ENCODE assay signal across 8 cellular contexts in genomic region chr3:9932535-9932842, GRCh38. TPM values are rescaled to one million over a fixed set of nuclear protein-coding genes. Genes with fewer than 3 reads are reported as not detected.
DNase-seq lines count a peak whose midpoint lies in the region; ATAC-seq, FAIRE-seq and TF ChIP-seq lines count a peak whose summit lies in the region.

No MANE protein-coding gene starts in this region.

- peak overlapping the region; percentile 93 for H3K27ac ChIP-seq in AG04450 (ENCODE audit: low read depth, low read length)
- no peak overlapping the region for H3K27ac ChIP-seq in Karpas-422 (ENCODE audit: low read length)
- peak overlapping the region; percentile 95 for H3K27ac ChIP-seq in colonic mucosa

- H3K9ac ChIP-seq in Karpas-422 (ENCODE audit: low read length) (peak overlapping the region; percentile 76), colonic mucosa (ENCODE audit: low read depth in 2 of 2, low read length in 2 of 2) (peak overlapping the region; percentile 74 to 92)

- H3K27me3 Mint-ChIP-seq in naive thymus-derived CD8-positive, alpha-beta T cell: no peaks in the 10 kb centered on the region

- intact Hi-C loops in colonic mucosa (cut with DNase I): no loop called here

- H3K27me3 ChIP-seq in AG04450 (ENCODE audit: control insufficient read depth, insufficient read depth, low read length) (no peaks in the 10 kb centered on the region), Karpas-422 (ENCODE audit: low read length) (no peaks in the 10 kb centered on the region), colonic mucosa (no peaks in the 10 kb centered on the region)

- no peak for FAIRE-seq in frontal cortex (lab: Jason Lieb, UNC)

- DNase-seq in AG04450 (ENCODE audit: low read depth, low spot score) (no peak), Karpas-422 (no peak), colonic mucosa (no peak), GF-D8 (lab: John Stamatoyannopoulos, UW) (no peak), frontal cortex (ENCODE audit: low spot score in 2 of 2) (no peak), omental fat pad (ENCODE audit: low spot score) (no peak), A172 (ENCODE audit: low spot score) (no peak)
- no peak for DNase-seq in naive thymus-derived CD8-positive, alpha-beta T cell

- H3K79me2 ChIP-seq in Karpas-422 (ENCODE audit: low read length): peaks cover 15% of the 10 kb centered on the region

- H3K4me3 Mint-ChIP-seq in naive thymus-derived CD8-positive, alpha-beta T cell: peak overlapping the region; percentile 94 to 99 (median 98)

- ATAC-seq in naive thymus-derived CD8-positive, alpha-beta T cell: no peak
- ATAC-seq in omental fat pad (ENCODE audit: low FRiP score): no peak

- H3K4me1 ChIP-seq in Karpas-422 (ENCODE audit: low read length) (peaks cover 27% of the 10 kb centered on the region), colonic mucosa (no peaks in the 10 kb centered on the region)

- H2AFZ ChIP-seq in Karpas-422 (ENCODE audit: low read length): peak overlapping the region; percentile 96; the same call in 1 of the 2 replicates

- H3K4me3 ChIP-seq in AG04450 (ENCODE audit: low read depth, low read length): peak overlapping the region; percentile 77
- H3K4me3 ChIP-seq in Karpas-422 (ENCODE audit: low read length): peak overlapping the region; percentile 86
- H3K4me3 ChIP-seq in colonic mucosa: peak overlapping the region; percentile 84

- H3K27ac Mint-ChIP-seq in naive thymus-derived CD8-positive, alpha-beta T cell: peak overlapping the region; percentile 96 to 100 (median 99)

- TF ChIP-seq CTCF in AG04450 (IDR thresholded peaks at IDR 0.05; ENCODE audit: low read depth, low read length): no peak
- no peak for TF ChIP-seq CTCF in colonic mucosa (IDR thresholded peaks at IDR 0.05)
- no peak for TF ChIP-seq CTCF in omental fat pad (IDR thresholded peaks at IDR 0.05)

- H3K36me3 ChIP-seq in Karpas-422 (ENCODE audit: insufficient read depth, low read length) (peaks cover 6% of the 10 kb centered on the region; the same call in 1 of the 2 replicates), colonic mucosa (no peaks in the 10 kb centered on the region)

- POLR2A ChIA-PET in AG04450 (lab: Yijun Ruan, JAX): interaction anchor here (0.6 to 2.2 kb wide), 8 partner anchors 11 to 140 kb away, joined by 3 to 22 read pairs (median 6); partner anchors contain the start of genes ARPC4, IL17RE and JAGN1
- POLR2A ChIA-PET in naive thymus-derived CD8-positive, alpha-beta T cell (lab: Charles Lee): interaction anchor here (0.7 to 5.6 kb wide), 26 partner anchors 11 to 536 kb away, joined by 3 to 73 read pairs (median 10); partner anchors contain the start of genes ARPC4, EMC3, FANCD2 and IL17RC

- no peaks in the 10 kb centered on the region for H3K9me2 ChIP-seq in Karpas-422 (replicated peaks; ENCODE audit: insufficient read depth, low read length)

- H3K4me2 ChIP-seq in Karpas-422 (ENCODE audit: low read depth, low read length, poor library complexity, severe bottlenecking): peak overlapping the region; percentile 98

- H3K4me1 Mint-ChIP-seq in naive thymus-derived CD8-positive, alpha-beta T cell: peaks cover 24 to 53% (median 45%) of the 10 kb centered on the region in 4 donors

- CTCF ChIA-PET in AG04450 (lab: Charles Lee): interaction anchor here (0.6 to 5.4 kb wide), 35 partner anchors 11 to 1490 kb away, joined by 3 to 43 read pairs (median 5); partner anchors contain the start of genes IL17RC, PRRT3, RPUSD3 and TATDN2

- H3K9me3 ChIP-seq in AG04450 (ENCODE audit: control insufficient read depth, insufficient read depth, low read length) (no peaks in the 10 kb centered on the region; the same call in 1 of the 2 replicates), Karpas-422 (ENCODE audit: low read length) (no peaks in the 10 kb centered on the region), colonic mucosa (no peaks in the 10 kb centered on the region)

- no peaks in the 10 kb centered on the region for H3K9me3 Mint-ChIP-seq in naive thymus-derived CD8-positive, alpha-beta T cell

- no peaks in the 10 kb centered on the region for H4K20me1 ChIP-seq in Karpas-422 (ENCODE audit: insufficient read depth, low read depth, low read length)

- peaks cover 0 to 21% (median 2%) of the 10 kb centered on the region in 3 donors for H3K36me3 Mint-ChIP-seq in naive thymus-derived CD8-positive, alpha-beta T cell

RNA-seq across cellular contexts. Expression of gene CRELD1, which starts 1.1 kb away (rescaled TPM):
- polyA plus RNA-seq in AG04450 (2011; rRNA removed): 29.5 TPM in 2 replicates
- polyA minus RNA-seq in AG04450 (2011; rRNA and poly(A)+ RNA removed): 11.0 and 16.5 TPM in 2 replicates
- 5.6 and 33.7 TPM in 2 replicates for total RNA-seq in Karpas-422 (2014; rRNA removed; shearing (Covaris generic); ENCODE audit: low replicate concordance)
- total RNA-seq in colonic mucosa (10 to 100 TPM; 23.3 to 40.4 TPM), frontal cortex (15.5 TPM), omental fat pad (10 to 100 TPM; 26.8 to 52.3 (median 38.4) TPM)
- 10 to 100 TPM; 53.4 to 58.3 TPM for total RNA-seq in naive thymus-derived CD8-positive, alpha-beta T cell
- 10 to 100 TPM; 25.5 to 33.3 (median 29.2) TPM for polyA plus RNA-seq in naive thymus-derived CD8-positive, alpha-beta T cell
- total RNA-seq in A172 (2014; rRNA removed; shearing (Covaris generic)): 14.5 and 16.1 TPM in 2 replicates

RNA-seq across cellular contexts. Expression of gene IL17RC, which starts 15.6 kb away (rescaled TPM):
- polyA plus RNA-seq in AG04450 (2011; rRNA removed): 17.3 and 24.4 TPM in 2 replicates
- 20.6 and 33.6 TPM in 2 replicates for polyA minus RNA-seq in AG04450 (2011; rRNA and poly(A)+ RNA removed)
- 0.54 and 2.5 TPM in 2 replicates for total RNA-seq in Karpas-422 (2014; rRNA removed; shearing (Covaris generic); ENCODE audit: low replicate concordance)
- 10 to 100 TPM; 21.2 to 26.8 TPM for total RNA-seq in colonic mucosa
- under 1 TPM; 0.39 to 0.66 TPM for total RNA-seq in naive thymus-derived CD8-positive, alpha-beta T cell
- polyA plus RNA-seq in naive thymus-derived CD8-positive, alpha-beta T cell: 10 to 100 TPM in 1 of 3 donors, 1 to 10 TPM in 2; 9.5 to 10.0 (median 9.8) TPM
- 2.4 TPM for total RNA-seq in frontal cortex
- 10 to 100 TPM; 53.4 to 97.6 (median 58.2) TPM for total RNA-seq in omental fat pad
- 50.6 and 58.7 TPM in 2 replicates for total RNA-seq in A172 (2014; rRNA removed; shearing (Covaris generic))

RNA-seq across cellular contexts. Expression of gene PRRT3, which starts 19.7 kb away (rescaled TPM):
- polyA plus RNA-seq in AG04450 (2011; rRNA removed): 3.4 and 4.2 TPM in 2 replicates
- polyA minus RNA-seq in AG04450 (2011; rRNA and poly(A)+ RNA removed): 8.9 and 10.9 TPM in 2 replicates
- 1.0 and 2.1 TPM in 2 replicates for total RNA-seq in Karpas-422 (2014; rRNA removed; shearing (Covaris generic); ENCODE audit: low replicate concordance)
- total RNA-seq in colonic mucosa: 1 to 10 TPM in 1 of 2 donors, under 1 TPM in 1; 0.96 to 1.1 TPM
- 1 to 10 TPM; 5.5 to 6.3 TPM for total RNA-seq in naive thymus-derived CD8-positive, alpha-beta T cell
- polyA plus RNA-seq in naive thymus-derived CD8-positive, alpha-beta T cell: 1 to 10 TPM; 2.2 to 4.4 (median 3.1) TPM
- 4.1 TPM for total RNA-seq in frontal cortex
- 1 to 10 TPM; 1.1 to 2.8 (median 1.3) TPM for total RNA-seq in omental fat pad
- total RNA-seq in A172 (2014; rRNA removed; shearing (Covaris generic)): 3.4 and 4.2 TPM in 2 replicates

RNA-seq across cellular contexts. Expression of gene IL17RE, which starts 29.8 kb away (rescaled TPM):
- 2.0 and 2.1 TPM in 2 replicates for polyA plus RNA-seq in AG04450 (2011; rRNA removed)
- polyA minus RNA-seq in AG04450 (2011; rRNA and poly(A)+ RNA removed): 3.5 and 5.1 TPM in 2 replicates
- total RNA-seq in Karpas-422 (2014; rRNA removed; shearing (Covaris generic); ENCODE audit: low replicate concordance): not detected in 2 replicates
- 10 to 100 TPM; 66.4 to 71.4 TPM for total RNA-seq in colonic mucosa
- 1 to 10 TPM in 1 of 2 experiments, under 1 TPM in 1; 0.88 to 1.3 TPM for total RNA-seq in naive thymus-derived CD8-positive, alpha-beta T cell
- polyA plus RNA-seq in naive thymus-derived CD8-positive, alpha-beta T cell: under 1 TPM in 2 of 3 donors, not detected in 1; 0.16 to 0.64 TPM
- under 0.01 TPM for total RNA-seq in frontal cortex
- total RNA-seq in omental fat pad: 10 to 100 TPM in 2 of 4 donors, 1 to 10 TPM in 2; 7.7 to 13.8 (median 10.3) TPM
- 0.81 and 1.3 TPM in 2 replicates for total RNA-seq in A172 (2014; rRNA removed; shearing (Covaris generic))

RNA-seq across cellular contexts. Expression of gene JAGN1, which starts 42.1 kb away (rescaled TPM):
- polyA plus RNA-seq in AG04450 (2011; rRNA removed): 44.4 and 47.9 TPM in 2 replicates
- polyA minus RNA-seq in AG04450 (2011; rRNA and poly(A)+ RNA removed): 38.3 and 45.5 TPM in 2 replicates
- total RNA-seq in Karpas-422 (2014; rRNA removed; shearing (Covaris generic); ENCODE audit: low replicate concordance): 33.5 and 39.2 TPM in 2 replicates
- 10 to 100 TPM; 43.7 to 51.2 TPM for total RNA-seq in colonic mucosa
- total RNA-seq in naive thymus-derived CD8-positive, alpha-beta T cell: 10 to 100 TPM; 38.0 to 40.4 TPM
- 10 to 100 TPM; 38.4 to 48.5 (median 39.8) TPM for polyA plus RNA-seq in naive thymus-derived CD8-positive, alpha-beta T cell
- total RNA-seq in frontal cortex: 15.9 TPM
- total RNA-seq in omental fat pad: 10 to 100 TPM; 50.4 to 91.0 (median 75.6) TPM
- total RNA-seq in A172 (2014; rRNA removed; shearing (Covaris generic)): 40.5 and 56.0 TPM in 2 replicates
